ENCODE assay signal across 14 cellular contexts in the genomic region with DNA sequence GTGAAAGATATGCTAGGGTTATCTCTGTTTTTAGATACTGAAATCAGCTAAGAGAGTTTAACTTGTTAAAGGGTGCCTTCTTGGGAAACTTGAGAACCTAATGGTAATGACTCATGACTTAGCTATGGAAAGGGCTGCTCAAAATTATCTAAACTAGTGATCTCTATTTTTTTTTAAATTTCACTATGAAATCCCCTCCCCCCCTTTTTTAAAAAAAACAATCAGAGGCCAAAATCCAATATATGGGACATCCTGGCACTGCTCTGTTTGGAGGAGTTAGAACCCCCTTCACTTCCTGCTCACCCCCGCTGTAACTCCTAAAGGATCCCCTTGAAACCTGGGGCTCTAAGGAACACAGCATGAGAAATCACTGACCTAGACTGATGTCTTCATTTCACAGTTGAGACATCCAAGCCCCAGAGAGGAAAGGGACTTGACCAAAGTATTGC. TPM values are rescaled to one million over a fixed set of nuclear protein-coding genes. Genes with fewer than 3 reads are reported as not detected.
DNase-seq lines count a peak whose midpoint lies in the region; ATAC-seq, FAIRE-seq and TF ChIP-seq lines count a peak whose summit lies in the region.
"Had no signal": no experiment of that assay in that cellular context is flagged by ENCODE, and none has a peak within 500 bp of the region (broad histone marks: within the 10 kb centered on the region; RNA-seq: fewer than 3 reads in every experiment).

No MANE protein-coding gene starts in this region.

- H3K27ac ChIP-seq in Karpas-422 (ENCODE audit: low read length) (no peak overlapping the region), K562 (ENCODE audit: extremely low read depth, low read depth, low read length) (peak overlapping the region; percentile 57; the same call in 2 of the 3 replicates), mesenchymal stem cell (ENCODE audit: low read length, poor library complexity, severe bottlenecking) (peak overlapping the region; percentile 57), kidney (ENCODE audit: low read depth in 2 of 2, low read length in 2 of 2) (no peak overlapping the region)
- H3K27ac ChIP-seq: upper lobe of left lung had no signal

- DNase-seq in AG08396 (ENCODE audit: low spot score) (peak; percentile 59), Karpas-422 (peak; percentile 17), K562 (ENCODE audit: extremely low read depth in 1 of 4, low spot score in 3 of 4) (peak; percentile 43 to 65 (median 49)), mesenchymal stem cell (peak; percentile 57), kidney (no peak)
- DNase-seq: activated naive CD8-positive, alpha-beta T cell treated with anti-CD3 and anti-CD28 coated beads for 36 hours; C1 segment of cervical spinal cord; effector CD4-positive, alpha-beta T cell; NCI-H2029; T1000; upper lobe of left lung had no signal

- in situ Hi-C loops in K562 (cut with MboI): no loop called here

- POLR2A ChIA-PET in K562 (lab: Yijun Ruan, JAX): interaction anchor here (0.6 to 1.4 kb wide), 8 partner anchors 9 to 163 kb away, joined by 3 to 4 read pairs (median 4); partner anchors contain the start of gene PTP4A2

- TF ChIP-seq POLR2A in K562 (conservative IDR thresholded peaks at IDR 0.05): no peak

- H2BK5ac ChIP-seq in mesenchymal stem cell (ENCODE audit: low read depth, low read length, poor library complexity, severe bottlenecking): no peak overlapping the region

- H3K4me1 ChIP-seq in Karpas-422 (ENCODE audit: low read length) (no peaks in the 10 kb centered on the region), K562 (replicated peaks in 1 of 2; ENCODE audit: control insufficient read depth in 2 of 2, insufficient read depth in 2 of 2, low read length in 2 of 2) (peaks cover 16 to 34% of the 10 kb centered on the region in 2 experiments; a peak in 4 of 5 replicates), mesenchymal stem cell (ENCODE audit: control insufficient read depth, insufficient read depth, low read depth, low read length) (peaks cover 6% of the 10 kb centered on the region), kidney (ENCODE audit: control insufficient read depth in 1 of 2, insufficient read depth in 1 of 2, low read depth in 1 of 2, low read length in 2 of 2) (no peaks in the 10 kb centered on the region)
- H3K4me1 ChIP-seq: upper lobe of left lung had no signal

- no peak overlapping the region for H2BK120ac ChIP-seq in mesenchymal stem cell (ENCODE audit: low read depth, low read length)

- H3K9ac ChIP-seq in Karpas-422 (ENCODE audit: low read length) (no peak overlapping the region), K562 (ENCODE audit: insufficient read depth in 1 of 2, low read depth in 2 of 2, low read length in 2 of 2) (no peak overlapping the region), mesenchymal stem cell (ENCODE audit: low read length) (no peak overlapping the region), kidney (ENCODE audit: low read length in 2 of 2) (no peak overlapping the region)

- no peak overlapping the region for H3K4me2 ChIP-seq in Karpas-422 (ENCODE audit: low read depth, low read length, poor library complexity, severe bottlenecking)
- 0 out of 2 replicates have a peak overlapping the region, but pooled peaks have one; percentile 32 for H3K4me2 ChIP-seq in K562 (ENCODE audit: insufficient read depth, low read length)
- no peak overlapping the region for H3K4me2 ChIP-seq in mesenchymal stem cell (ENCODE audit: low read length, poor library complexity, severe bottlenecking)

- no peak for TF ChIP-seq RAD21 in K562 (CRISPR knock-in tag; conservative IDR thresholded peaks at IDR 0.05 in 1 of 2, IDR thresholded peaks at IDR 0.05 in 1 of 2)

- CTCF ChIA-PET in K562 (lab: Yijun Ruan, JAX; ENCODE audit: low intra/inter-chr PET ratio): interaction anchor here (0.5 to 0.6 kb wide), 2 partner anchors 33 to 99 kb away, joined by 3 to 4 read pairs; partner anchors contain the start of gene CCDC28B

- H4K91ac ChIP-seq in mesenchymal stem cell (ENCODE audit: low read length): no peak overlapping the region

- no peak overlapping the region for H3K14ac ChIP-seq in mesenchymal stem cell (ENCODE audit: low read length in 2 of 2)

- H3K27me3 ChIP-seq in Karpas-422 (ENCODE audit: low read length): no peaks in the 10 kb centered on the region
- no peaks in the 10 kb centered on the region for H3K27me3 ChIP-seq in K562 (ENCODE audit: control insufficient read depth in 2 of 2, insufficient read depth in 2 of 2, low read length in 2 of 2)
- no peaks in the 10 kb centered on the region for H3K27me3 ChIP-seq in mesenchymal stem cell (ENCODE audit: control insufficient read depth in 1 of 2, insufficient read depth in 1 of 2, low read length in 2 of 2)
- H3K27me3 ChIP-seq: upper lobe of left lung had no signal

- FAIRE-seq in K562 (lab: Jason Lieb, UNC) (no peak), kidney (lab: Jason Lieb, UNC) (no peak)

- H3K79me1 ChIP-seq in mesenchymal stem cell (replicated peaks; ENCODE audit: low read length, poor library complexity, severe bottlenecking): peaks cover 7% of the 10 kb centered on the region

- H3K36me3 ChIP-seq in Karpas-422 (ENCODE audit: insufficient read depth, low read length) (0 out of 2 replicates have a peak, but pooled peaks cover 4% of the 10 kb centered on the region), K562 (ENCODE audit: control insufficient read depth, insufficient read depth, low read length) (peaks cover 37% of the 10 kb centered on the region; the same call in 2 of the 3 replicates), mesenchymal stem cell (ENCODE audit: control insufficient read depth in 1 of 2, insufficient read depth in 2 of 2, low read depth in 1 of 2, low read length in 2 of 2) (peaks cover 27 to 47% of the 10 kb centered on the region in 2 experiments), kidney (ENCODE audit: control insufficient read depth in 1 of 2, insufficient read depth in 2 of 2, low read length in 2 of 2) (peaks cover 10% of the 10 kb centered on the region in 2 donors)

- no peak overlapping the region for H2AK5ac ChIP-seq in mesenchymal stem cell (ENCODE audit: low read length, severe bottlenecking)

- TF ChIP-seq CTCF in K562 (IDR thresholded peaks at IDR 0.05 in 2 of 3, conservative IDR thresholded peaks at IDR 0.05 in 1 of 3; ENCODE audit: insufficient read depth in 2 of 3, low read depth in 1 of 3, low read length in 3 of 3) (no peak), kidney (IDR thresholded peaks at IDR 0.05; ENCODE audit: borderline replicate concordance, extremely low read depth, insufficient read depth) (no peak)

- H3K9me1 ChIP-seq in K562 (ENCODE audit: control insufficient read depth, insufficient read depth, low read length): no peaks in the 10 kb centered on the region

- peak; percentile 50 for TF ChIP-seq EP300 in K562 (IDR thresholded peaks at IDR 0.05; ENCODE audit: low read length)

- WGBS in K562 (ENCODE audit: insufficient coverage, low coverage, missing lambda C conversion rate): 89% methylated on average over 1 of the region's 1 CpG
- WGBS in mesenchymal stem cell: 74% methylated on average over 1 of the region's 1 CpG

- H4K20me1 ChIP-seq in Karpas-422 (ENCODE audit: insufficient read depth, low read depth, low read length) (no peaks in the 10 kb centered on the region), K562 (replicated peaks; ENCODE audit: control insufficient read depth, insufficient read depth, low read length) (no peaks in the 10 kb centered on the region)

- H3K9me2 ChIP-seq in Karpas-422 (replicated peaks; ENCODE audit: insufficient read depth, low read length): no peaks in the 10 kb centered on the region

- intact Hi-C loops in K562 (cut with micrococcal nuclease): no loop called here
- intact Hi-C loops in kidney (cut with DNase I): no loop called here

- TSS peak; percentile 38 for BruUV-seq in K562 (replicated peaks; lab: Mats Ljungman, UMichigan)

- H2BK15ac ChIP-seq in mesenchymal stem cell (ENCODE audit: low read depth, poor library complexity, severe bottlenecking): no peak overlapping the region

- no peak overlapping the region for H3K23ac ChIP-seq in mesenchymal stem cell (ENCODE audit: low read length in 2 of 2)

- no peak overlapping the region for H3K4ac ChIP-seq in mesenchymal stem cell (ENCODE audit: low read depth in 1 of 2, low read length in 2 of 2)

- H3K4me3 ChIP-seq in Karpas-422 (ENCODE audit: low read length) (no peak overlapping the region), K562 (no peak overlapping the region), mesenchymal stem cell (ENCODE audit: insufficient read depth in 1 of 2, low read depth in 1 of 2, low read length in 2 of 2) (no peak overlapping the region), kidney (ENCODE audit: low read length in 2 of 2) (no peak overlapping the region)
- H3K4me3 ChIP-seq: upper lobe of left lung had no signal

- ATAC-seq in K562 (peak; percentile 39), GM18520 (IDR thresholded peaks at IDR 0.05; ENCODE audit: unreplicated experiment) (no peak), HG02763 (IDR thresholded peaks at IDR 0.05; ENCODE audit: unreplicated experiment) (no peak), GM18909 (IDR thresholded peaks at IDR 0.05; ENCODE audit: poor library complexity, unreplicated experiment) (no peak)

- no peak overlapping the region for H4K8ac ChIP-seq in mesenchymal stem cell (ENCODE audit: low read length)

- H3K9me3 ChIP-seq in Karpas-422 (ENCODE audit: low read length) (no peaks in the 10 kb centered on the region), K562 (replicated peaks; ENCODE audit: control insufficient read depth, insufficient read depth, low read depth, low read length) (no peaks in the 10 kb centered on the region), mesenchymal stem cell (ENCODE audit: control insufficient read depth, low read length) (no peaks in the 10 kb centered on the region), kidney (ENCODE audit: control insufficient read depth in 1 of 2, low read length in 2 of 2) (no peaks in the 10 kb centered on the region)
- H3K9me3 ChIP-seq: upper lobe of left lung had no signal

- H2BK12ac ChIP-seq in mesenchymal stem cell (ENCODE audit: low read length in 2 of 2): no peak overlapping the region

- H3K18ac ChIP-seq in mesenchymal stem cell (ENCODE audit: low read depth in 1 of 2, low read length in 2 of 2): no peak overlapping the region

- H2AFZ ChIP-seq in Karpas-422 (ENCODE audit: low read length) (no peak overlapping the region), K562 (ENCODE audit: low read depth, low read length) (no peak overlapping the region), mesenchymal stem cell (ENCODE audit: low read depth, low read length) (no peak overlapping the region)

- H3K79me2 ChIP-seq in Karpas-422 (ENCODE audit: low read length) (no peaks in the 10 kb centered on the region), K562 (ENCODE audit: control insufficient read depth, insufficient read depth, low read length) (no peaks in the 10 kb centered on the region)

RNA-seq across cellular contexts. Expression of gene KPNA6, which starts 6.6 kb away (rescaled TPM):
- 19.7 and 26.0 TPM in 2 replicates for total RNA-seq in Karpas-422 (2014; rRNA removed; shearing (Covaris generic); ENCODE audit: low replicate concordance)
- 44.4 and 59.0 TPM in 2 replicates for total RNA-seq in K562 (2011; cell fraction: chromatin; rRNA removed; ENCODE audit: low replicate concordance)
- 21.2 and 22.4 TPM in 2 replicates for total RNA-seq in K562 (2011; cell fraction: nucleolus; rRNA removed)
- 36.6 and 51.3 TPM in 2 replicates for total RNA-seq in K562 (2011; cell fraction: nucleoplasm; rRNA removed)
- total RNA-seq in K562 (2014; rRNA removed) (20.1 and 26.7 TPM in 2 replicates), K562 (2014; rRNA removed; fragmentation: Illumina TruSeq; extraction: Trizol) (42.5 and 50.0 TPM in 2 replicates), K562 (2015; rRNA removed; fragmentation: Illumina TruSeq; extraction: Trizol) (36.9 and 38.9 TPM in 2 replicates), K562 (2021) (54.6 and 57.9 TPM in 2 replicates), kidney (66.9 TPM)
- polyA plus RNA-seq in K562 (2011; rRNA removed) (36.6 and 41.6 TPM in 2 replicates), K562 (2014; fragmentation: Illumina TruSeq; extraction: Trizol) (26.6 and 30.0 TPM in 2 replicates), K562 (2014; fragmentation: Nextera tagmentation; extraction: Ambion mirVana) (10 to 100 TPM; 24.8 to 32.2 TPM), K562 (2014; rRNA removed) (27.6 and 32.2 TPM in 2 replicates), kidney (ENCODE audit: insufficient read depth, low read depth, low replicate concordance) (10.6 TPM)
- 18.7 and 33.1 TPM in 2 replicates for polyA plus RNA-seq in K562 (2011; cell fraction: cytosol; rRNA removed)
- 17.1 and 19.8 TPM in 2 replicates for polyA plus RNA-seq in K562 (2011; cell fraction: nucleus; rRNA removed)
- 15.1 and 15.2 TPM in 2 replicates for polyA plus RNA-seq in K562 (2012)
- polyA minus RNA-seq in K562 (2011; rRNA and poly(A)+ RNA removed): 47.4 and 66.2 TPM in 2 replicates
- 27.6 and 34.9 TPM in 2 replicates for polyA minus RNA-seq in K562 (2011; cell fraction: cytosol; rRNA and poly(A)+ RNA removed)
- polyA minus RNA-seq in K562 (2011; cell fraction: nucleus; rRNA and poly(A)+ RNA removed): 8.8 and 20.9 TPM in 2 replicates
- polyA plus RNA-seq in mesenchymal stem cell (2013, experiment 1 of 2): 30.2 TPM
- polyA plus RNA-seq in mesenchymal stem cell (2013, experiment 2 of 2): 28.7 TPM

RNA-seq across cellular contexts. Expression of gene TMEM39B, which starts 28.5 kb away (rescaled TPM):
- 10.3 and 11.5 TPM in 2 replicates for total RNA-seq in Karpas-422 (2014; rRNA removed; shearing (Covaris generic); ENCODE audit: low replicate concordance)
- 12.4 and 38.5 TPM in 2 replicates for total RNA-seq in K562 (2011; cell fraction: chromatin; rRNA removed; ENCODE audit: low replicate concordance)
- total RNA-seq in K562 (2011; cell fraction: nucleolus; rRNA removed): 42.0 and 48.5 TPM in 2 replicates
- 31.2 and 37.3 TPM in 2 replicates for total RNA-seq in K562 (2011; cell fraction: nucleoplasm; rRNA removed)
- total RNA-seq in K562 (2014; rRNA removed) (6.0 and 9.5 TPM in 2 replicates), K562 (2014; rRNA removed; fragmentation: Illumina TruSeq; extraction: Trizol) (4.9 and 6.9 TPM in 2 replicates), K562 (2015; rRNA removed; fragmentation: Illumina TruSeq; extraction: Trizol) (10.9 and 11.0 TPM in 2 replicates), K562 (2021) (28.5 and 29.3 TPM in 2 replicates), kidney (15.4 TPM)
- polyA plus RNA-seq in K562 (2011; rRNA removed) (9.7 and 22.5 TPM in 2 replicates), K562 (2014; fragmentation: Illumina TruSeq; extraction: Trizol) (17.4 and 17.7 TPM in 2 replicates), K562 (2014; fragmentation: Nextera tagmentation; extraction: Ambion mirVana) (1 to 10 TPM in 1 of 2 experiments, under 1 TPM in 1; 0.92 to 3.5 TPM), K562 (2014; rRNA removed) (10.9 and 12.2 TPM in 2 replicates), kidney (ENCODE audit: insufficient read depth, low read depth, low replicate concordance) (9.3 TPM)
- 35.8 and 45.0 TPM in 2 replicates for polyA plus RNA-seq in K562 (2011; cell fraction: cytosol; rRNA removed)
- 26.6 and 34.6 TPM in 2 replicates for polyA plus RNA-seq in K562 (2011; cell fraction: nucleus; rRNA removed)
- polyA plus RNA-seq in K562 (2012): 27.8 and 28.1 TPM in 2 replicates
- polyA minus RNA-seq in K562 (2011; rRNA and poly(A)+ RNA removed): 12.3 and 16.2 TPM in 2 replicates
- 24.0 and 24.4 TPM in 2 replicates for polyA minus RNA-seq in K562 (2011; cell fraction: cytosol; rRNA and poly(A)+ RNA removed)
- polyA minus RNA-seq in K562 (2011; cell fraction: nucleus; rRNA and poly(A)+ RNA removed): 11.2 and 12.8 TPM in 2 replicates
- 13.7 TPM for polyA plus RNA-seq in mesenchymal stem cell (2013, experiment 1 of 2)
- polyA plus RNA-seq in mesenchymal stem cell (2013, experiment 2 of 2): 13.0 TPM

Comparison
In these comparisons a context has a peak if more than half of its experiments do, and no peak if none do; other contexts are left out.
1. H3K27ac ChIP-seq: peak in K562 (single experiment) and mesenchymal stem cell (single experiment); none in Karpas-422 (single experiment) and kidney (0 of 2).